In genomic region chr1:19449454-19450228, GRCh38 we compare ENCODE assay signal across 10 cellular contexts. TPM values are rescaled to one million over a fixed set of nuclear protein-coding genes. Genes with fewer than 3 reads are reported as not detected.
DNase-seq lines count a peak whose midpoint lies in the region; ATAC-seq, FAIRE-seq and TF ChIP-seq lines count a peak whose summit lies in the region.
"Had no signal": no experiment of that assay in that cellular context is flagged by ENCODE, and none has a peak within 500 bp of the region (broad histone marks: within the 10 kb centered on the region; RNA-seq: fewer than 3 reads in every experiment).

No MANE protein-coding gene starts in this region.

- H2BK12ac ChIP-seq in trophoblast cell (ENCODE audit: low read length) = no peak overlapping the region

- H2BK120ac ChIP-seq in trophoblast cell (ENCODE audit: insufficient read depth, low read length, poor library complexity) = no peak overlapping the region

- H2AK5ac ChIP-seq in trophoblast cell (ENCODE audit: low read length) = no peak overlapping the region

- no peak for TF ChIP-seq CTCF in AG04450 (IDR thresholded peaks at IDR 0.05; ENCODE audit: low read depth, low read length)
- no peak for TF ChIP-seq CTCF in omental fat pad (IDR thresholded peaks at IDR 0.05)

- no peak overlapping the region for H3K4me3 ChIP-seq in AG04450 (ENCODE audit: low read depth, low read length)
- H3K4me3 ChIP-seq in trophoblast cell (ENCODE audit: low read depth, low read length) = no peak overlapping the region

- no peak overlapping the region for H4K8ac ChIP-seq in trophoblast cell (ENCODE audit: low read depth, low read length)

- H3K9me3 ChIP-seq in AG04450 (ENCODE audit: control insufficient read depth, insufficient read depth, low read length) = no peaks in the 10 kb centered on the region
- peaks cover 2% of the 10 kb centered on the region for H3K9me3 ChIP-seq in trophoblast cell (ENCODE audit: insufficient read depth, low read depth, low read length)

- H3K9ac ChIP-seq in trophoblast cell (ENCODE audit: low read length) = no peak overlapping the region

- no peak overlapping the region for H2AFZ ChIP-seq in trophoblast cell (ENCODE audit: insufficient read depth, low read length, poor library complexity)

- H3K79me2 ChIP-seq in trophoblast cell (ENCODE audit: control insufficient read depth, insufficient read depth, low read length, poor library complexity) = peaks cover 19% of the 10 kb centered on the region

- H3K27me3 ChIP-seq in AG04450 (ENCODE audit: control insufficient read depth, insufficient read depth, low read length) (no peaks in the 10 kb centered on the region), trophoblast cell (ENCODE audit: insufficient read depth, low read length) (no peaks in the 10 kb centered on the region)

- H3K79me1 ChIP-seq in trophoblast cell (ENCODE audit: low read length) = no peaks in the 10 kb centered on the region

- DNase-seq in AG04450 (ENCODE audit: low read depth, low spot score) = no peak
- peak; percentile 20 for DNase-seq in RCC 7860 (ENCODE audit: low spot score)
- DNase-seq in epithelial cell of prostate (ENCODE audit: low read depth, low spot score) = no peak
- DNase-seq in trophoblast cell = no peak
- no peak for DNase-seq in omental fat pad (ENCODE audit: low spot score)
- no peak for DNase-seq in NOMO-1 treated with dmso at 0.1 percent for 144 hours (lab: John Stamatoyannopoulos, UW; ENCODE audit: unreplicated experiment)
- DNase-seq in COR-L47 (lab: John Stamatoyannopoulos, UW) = no peak
- DNase-seq in GM19238 (ENCODE audit: insufficient read length, low spot score) = no peak
- DNase-seq: NCI-H526, WERI-Rb-1 had no signal

- no peak overlapping the region for H3K14ac ChIP-seq in trophoblast cell (ENCODE audit: low read length)

- H4K12ac ChIP-seq in trophoblast cell (ENCODE audit: low read depth, low read length) = no peak overlapping the region

- H3K36me3 ChIP-seq in trophoblast cell (ENCODE audit: control insufficient read depth in 1 of 2, insufficient read depth in 2 of 2, low read length in 2 of 2) = peaks cover 5 to 9% of the 10 kb centered on the region in 2 experiments

- peak overlapping the region; percentile 16 for H3K4ac ChIP-seq in trophoblast cell (ENCODE audit: low read depth, low read length)

- no peak overlapping the region for H2BK5ac ChIP-seq in trophoblast cell (ENCODE audit: low read depth, low read length, poor library complexity)

- no peak for FAIRE-seq in RCC 7860 (lab: Jason Lieb, UNC)

- no CpG with 5 or more reads among the region's 13 CpGs for WGBS in trophoblast cell (ENCODE audit: extremely low coverage, insufficient coverage, insufficient read length)

- H4K91ac ChIP-seq in trophoblast cell (ENCODE audit: low read depth, low read length) = no peak overlapping the region

- H3K27ac ChIP-seq in AG04450 (ENCODE audit: low read depth, low read length) = peak overlapping the region; percentile 93
- peak overlapping the region; percentile 42 for H3K27ac ChIP-seq in epithelial cell of prostate
- no peak overlapping the region for H3K27ac ChIP-seq in trophoblast cell (ENCODE audit: low read depth, low read length)
- H3K27ac ChIP-seq: WERI-Rb-1 had no signal

- no peak overlapping the region for H3K23ac ChIP-seq in trophoblast cell (ENCODE audit: low read length)

- H3K4me2 ChIP-seq in trophoblast cell (ENCODE audit: low read length) = no peak overlapping the region

- H3K4me1 ChIP-seq in trophoblast cell (ENCODE audit: control insufficient read depth in 1 of 2, insufficient read depth in 2 of 2, low read length in 2 of 2) = peaks cover 19 to 29% of the 10 kb centered on the region in 2 experiments

- POLR2A ChIA-PET in AG04450 (lab: Yijun Ruan, JAX) = interaction anchor here (1.4 kb wide), 1 partner anchor 23 kb away, joined by 5 read pairs; no protein-coding TSS in a partner anchor

- H3K18ac ChIP-seq in trophoblast cell (ENCODE audit: low read length) = no peak overlapping the region

- CTCF ChIA-PET in AG04450 (lab: Charles Lee) = interaction anchor here (0.8 kb wide), 1 partner anchor 213 kb away, joined by 3 read pairs; no protein-coding TSS in a partner anchor

- ATAC-seq in omental fat pad (ENCODE audit: low FRiP score) = no peak

RNA-seq across cellular contexts. Expression of gene CAPZB, which starts 35.7 kb away (rescaled TPM):
- 292 and 312 TPM in 2 replicates for polyA plus RNA-seq in AG04450 (2011; rRNA removed)
- polyA minus RNA-seq in AG04450 (2011; rRNA and poly(A)+ RNA removed) = 164 and 172 TPM in 2 replicates
- 315 and 324 TPM in 2 replicates for polyA plus RNA-seq in trophoblast cell (2013)
- total RNA-seq in omental fat pad = 100 to 1,000 TPM in 3 of 4 donors, 10 to 100 TPM in 1; 98.0 to 130 (median 120) TPM
